Comparison of ENCODE assay signal across 22 cellular contexts in genomic region chr3:16295298-16295890, GRCh38. TPM values are rescaled to one million over a fixed set of nuclear protein-coding genes. Genes with fewer than 3 reads are reported as not detected.
DNase-seq lines count a peak whose midpoint lies in the region; ATAC-seq, FAIRE-seq and TF ChIP-seq lines count a peak whose summit lies in the region.
"Had no signal": no experiment of that assay in that cellular context is flagged by ENCODE, and none has a peak within 500 bp of the region (broad histone marks: within the 10 kb centered on the region; RNA-seq: fewer than 3 reads in every experiment).

No MANE protein-coding gene starts in this region.

- H3K4me3 Mint-ChIP-seq in activated T-cell treated with anti-CD3 and anti-CD28 coated beads, Interleukin-2, amount 50 U/mL, for 24 hours = peak overlapping the region; percentile 6
- H3K4me3 Mint-ChIP-seq in activated T-helper 17 cell treated with anti-CD3 and anti-CD28 coated beads, Interleukin-2, amount 50 U/mL, for 72 hours = peak overlapping the region; percentile 93
- H3K4me3 Mint-ChIP-seq: type B pancreatic cell, WTC11 had no signal

- no peak overlapping the region for H2AFZ ChIP-seq in neural cell (ENCODE audit: low read depth, low read length)

- no peak overlapping the region for H3K4me2 ChIP-seq in neural cell (ENCODE audit: low read length)

- H3K9ac ChIP-seq in neural cell (ENCODE audit: low read length) = no peak overlapping the region

- H3F3A ChIP-seq in neural cell (ENCODE audit: insufficient read depth, low read length, poor library complexity, severe bottlenecking) = no peaks in the 10 kb centered on the region

- peak overlapping the region; percentile 24 for H3K27ac ChIP-seq in neural cell (ENCODE audit: low read length)
- H3K27ac ChIP-seq: heart right ventricle, lower lobe of right lung, ovary, right lobe of liver, stomach had no signal

- no peak for TF ChIP-seq CTCF in neural cell (IDR thresholded peaks at IDR 0.05; ENCODE audit: poor library complexity, severe bottlenecking)

- no peaks in the 10 kb centered on the region for H3K9me3 ChIP-seq in neural cell (ENCODE audit: low read length)
- H3K9me3 ChIP-seq: lower lobe of right lung, ovary, stomach had no signal

- no peak for DNase-seq in activated T-cell treated with anti-CD3 and anti-CD28 coated beads, Interleukin-2, amount 50 U/mL, for 24 hours
- no peak for DNase-seq in activated T-cell treated with anti-CD3 and anti-CD28 coated beads, Interleukin-2, amount 50 U/mL, for 48 hours
- no peak for DNase-seq in GM12891 (ENCODE audit: insufficient read length, low spot score)
- no peak for DNase-seq in NCI-H1694 treated with DMSO at 0.1 percent for 48 hours (lab: John Stamatoyannopoulos, UW)
- DNase-seq: COR-L47; heart right ventricle; lower lobe of right lung; NCI-H2029; NCI-H446 treated with DMSO at 0.1 percent for 48 hours; NK-92 treated with Interleukin-12 subunit alpha and Interleukin-12 subunit beta, amount 100 ng/mL, for 24 hours; ovary; right lobe of liver; stomach had no signal

- no peaks in the 10 kb centered on the region for H3K79me2 ChIP-seq in neural cell (replicated peaks; ENCODE audit: insufficient read depth, low read length)

- TF ChIP-seq EP300 in neural cell (conservative IDR thresholded peaks at IDR 0.05; ENCODE audit: poor library complexity, severe bottlenecking) = no peak

- H3K27me3 ChIP-seq in neural cell (ENCODE audit: insufficient read depth, low read depth, low read length) = no peaks in the 10 kb centered on the region
- H3K27me3 ChIP-seq: heart right ventricle, ovary, right lobe of liver, stomach had no signal

- no peak for TF ChIP-seq RAD21 in neural cell (conservative IDR thresholded peaks at IDR 0.05)

- FAIRE-seq in GM12891 (lab: Jason Lieb, UNC) = no peak
- FAIRE-seq: astrocyte, H1, HepG2 had no signal

- no peaks in the 10 kb centered on the region for H3K27me3 Mint-ChIP-seq in activated T-cell treated with anti-CD3 and anti-CD28 coated beads, Interleukin-2, amount 50 U/mL, for 24 hours
- no peaks in the 10 kb centered on the region for H3K27me3 Mint-ChIP-seq in activated T-helper 17 cell treated with anti-CD3 and anti-CD28 coated beads, Interleukin-2, amount 50 U/mL, for 72 hours
- H3K27me3 Mint-ChIP-seq: type B pancreatic cell had no signal

- peaks cover 9% of the 10 kb centered on the region for H3K9me3 Mint-ChIP-seq in activated T-cell treated with anti-CD3 and anti-CD28 coated beads, Interleukin-2, amount 50 U/mL, for 24 hours
- peaks cover 5% of the 10 kb centered on the region for H3K9me3 Mint-ChIP-seq in activated T-helper 17 cell treated with anti-CD3 and anti-CD28 coated beads, Interleukin-2, amount 50 U/mL, for 72 hours
- H3K9me3 Mint-ChIP-seq: type B pancreatic cell had no signal

- H3K9me2 ChIP-seq in neural cell (ENCODE audit: insufficient read depth, low read length) = no peaks in the 10 kb centered on the region

- H3K36me3 ChIP-seq in neural cell (ENCODE audit: insufficient read depth, low read length) = no peaks in the 10 kb centered on the region
- H3K36me3 ChIP-seq: ovary had no signal

- no peak for ATAC-seq in activated T-helper 17 cell treated with anti-CD3 and anti-CD28 coated beads, Interleukin-2, amount 50 U/mL, for 72 hours (replicated peaks)
- ATAC-seq in GM18909 (IDR thresholded peaks at IDR 0.05; ENCODE audit: poor library complexity, unreplicated experiment) (no peak), GM18511 (IDR thresholded peaks at IDR 0.05; ENCODE audit: unreplicated experiment) (no peak)
- ATAC-seq: HepG2, lower lobe of right lung, right lobe of liver, WTC11 had no signal

- no peaks in the 10 kb centered on the region for H4K20me1 ChIP-seq in neural cell (ENCODE audit: insufficient read depth)

- peak overlapping the region; percentile 76 for H3K27ac Mint-ChIP-seq in activated T-cell treated with anti-CD3 and anti-CD28 coated beads, Interleukin-2, amount 50 U/mL, for 24 hours
- peak overlapping the region; percentile 30 for H3K27ac Mint-ChIP-seq in activated T-helper 17 cell treated with anti-CD3 and anti-CD28 coated beads, Interleukin-2, amount 50 U/mL, for 72 hours
- H3K27ac Mint-ChIP-seq: type B pancreatic cell, WTC11 had no signal

- no peak for TF ChIP-seq POLR2A in GM12891 (IDR thresholded peaks at IDR 0.05; ENCODE audit: low read depth, low read length)

- peaks cover 87% of the 10 kb centered on the region for H3K36me3 Mint-ChIP-seq in activated T-cell treated with anti-CD3 and anti-CD28 coated beads, Interleukin-2, amount 50 U/mL, for 24 hours (ENCODE audit: low read depth)
- H3K36me3 Mint-ChIP-seq in activated T-helper 17 cell treated with anti-CD3 and anti-CD28 coated beads, Interleukin-2, amount 50 U/mL, for 72 hours (ENCODE audit: low read depth) = peaks cover 91% of the 10 kb centered on the region

- peaks cover 92% of the 10 kb centered on the region for H3K4me1 Mint-ChIP-seq in activated T-cell treated with anti-CD3 and anti-CD28 coated beads, Interleukin-2, amount 50 U/mL, for 24 hours (ENCODE audit: low read depth)
- peaks cover 82% of the 10 kb centered on the region for H3K4me1 Mint-ChIP-seq in activated T-helper 17 cell treated with anti-CD3 and anti-CD28 coated beads, Interleukin-2, amount 50 U/mL, for 72 hours

- H3K4me3 ChIP-seq in neural cell (ENCODE audit: low read length) = no peak overlapping the region
- H3K4me3 ChIP-seq: heart right ventricle, lower lobe of right lung, ovary, right lobe of liver, stomach had no signal

TF ChIP-seq in GM12891, 5 proteins besides CTCF, POLR2A, EP300 and RAD21:
- TF ChIP-seq PAX5 (IDR thresholded peaks at IDR 0.05; ENCODE audit: insufficient read depth, low read length, severe bottlenecking) = no peak
- TF ChIP-seq SPI1 (IDR thresholded peaks at IDR 0.05; ENCODE audit: low read depth, low read length) = peak; percentile 52
- TF ChIP-seq POLR2AphosphoS5 (IDR thresholded peaks at IDR 0.05; ENCODE audit: low read depth, low read length) = no peak
- TF ChIP-seq POU2F2 (IDR thresholded peaks at IDR 0.05; ENCODE audit: low read depth, low read length) = no peak
- no peak for TF ChIP-seq TAF1 (IDR thresholded peaks at IDR 0.05; ENCODE audit: low read depth, low read length)

TF ChIP-seq in neural cell, 6 proteins besides CTCF, POLR2A, EP300 and RAD21:
- TF ChIP-seq POLR2AphosphoS5 (IDR thresholded peaks at IDR 0.05) = no peak
- no peak for TF ChIP-seq MXI1 (conservative IDR thresholded peaks at IDR 0.05; ENCODE audit: poor library complexity, severe bottlenecking)
- no peak for TF ChIP-seq REST (IDR thresholded peaks at IDR 0.05; ENCODE audit: borderline replicate concordance)
TF ChIP-seq in neural cell: peak in this region for 0.

RNA-seq across cellular contexts. Expression of gene OXNAD1, which starts 30.4 kb away (rescaled TPM):
- polyA plus RNA-seq in GM12891 (2012; ENCODE audit: low read depth, missing spikeins) = 9.0 TPM
- 10 to 100 TPM; 31.4 to 32.4 TPM for total RNA-seq in activated T-helper 17 cell treated with anti-CD3 and anti-CD28 coated beads, Interleukin-2, amount 50 U/mL, for 72 hours
- 11.5 and 16.4 TPM in 2 replicates for polyA plus RNA-seq in neural cell
- 29.8 and 34.3 TPM in 2 replicates for polyA minus RNA-seq in neural cell

RNA-seq across cellular contexts. Expression of gene DPH3, which starts 30.7 kb away (rescaled TPM):
- 11.6 TPM for polyA plus RNA-seq in GM12891 (2012; ENCODE audit: low read depth, missing spikeins)
- total RNA-seq in activated T-helper 17 cell treated with anti-CD3 and anti-CD28 coated beads, Interleukin-2, amount 50 U/mL, for 72 hours = 10 to 100 TPM; 10.0 to 22.5 TPM
- 38.5 and 44.4 TPM in 2 replicates for polyA plus RNA-seq in neural cell
- 38.2 and 44.1 TPM in 2 replicates for polyA minus RNA-seq in neural cell
